8 cellular contexts compared by ENCODE assay signal in the genomic region with DNA sequence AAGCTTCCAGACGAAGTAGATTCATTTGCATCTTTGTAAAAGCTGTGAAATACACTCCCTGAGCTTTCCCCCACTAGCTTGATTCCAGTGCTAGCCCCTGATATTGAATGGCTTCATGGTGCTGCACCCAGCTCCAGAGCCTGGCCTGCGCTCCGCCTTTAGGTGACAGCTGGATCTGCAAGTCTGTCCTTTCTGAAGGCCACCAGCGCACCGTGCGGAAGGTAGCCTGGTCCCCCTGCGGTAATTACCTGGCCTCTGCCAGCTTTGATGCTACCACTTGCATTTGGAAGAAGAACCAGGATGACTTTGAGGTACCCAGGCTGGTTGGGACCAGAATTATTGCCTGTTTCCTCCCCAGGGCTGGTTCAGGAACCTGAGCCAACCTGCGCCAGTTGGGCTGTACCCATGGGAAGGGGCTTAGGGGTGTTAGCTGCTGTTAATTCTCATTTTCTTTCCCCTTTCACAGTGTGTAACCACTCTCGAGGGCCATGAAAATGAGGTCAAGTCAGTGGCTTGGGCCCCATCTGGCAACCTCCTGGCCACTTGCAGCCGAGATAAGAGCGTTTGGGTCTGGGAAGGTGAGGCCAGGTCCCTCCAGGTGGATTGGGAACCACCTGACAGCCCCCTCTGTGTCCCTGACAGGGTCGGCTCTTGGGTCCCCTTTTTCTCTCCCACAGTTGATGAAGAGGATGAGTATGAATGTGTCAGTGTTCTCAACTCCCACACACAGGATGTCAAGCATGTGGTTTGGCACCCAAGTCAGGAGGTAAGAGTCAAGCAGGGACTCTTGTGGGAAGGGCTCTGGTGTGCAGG. TPM values are rescaled to one million over a fixed set of nuclear protein-coding genes. Genes with fewer than 3 reads are reported as not detected.
A peak's percentile ranks its signal among the peaks of the same experiment; 100 is the strongest.
DNase-seq lines count a peak whose midpoint lies in the region; ATAC-seq and TF ChIP-seq lines count a peak whose summit lies in the region.

No MANE protein-coding gene starts in this region.

- H3K4me3 ChIP-seq in AG09309 (ENCODE audit: control insufficient read depth, low read depth, low read length) (peak overlapping the region; percentile 64), GM23248 (peak overlapping the region; percentile 99), PC-9 (peak overlapping the region; percentile 92)

- H3K27ac ChIP-seq in GM23248 (peak overlapping the region; percentile 77; the same call in 1 of the 2 replicates), PC-9 (no peak overlapping the region)

- no peak for DNase-seq in AG09309 (ENCODE audit: low read depth)
- DNase-seq in GM23248 = peak; percentile 73
- DNase-seq in PC-9 = peak in 1 of 2 experiments; percentile 39
- peak; percentile 51 for DNase-seq in activated naive CD4-positive, alpha-beta T cell treated with Interleukin-2 at 50 U/mL for 16 hours
- DNase-seq in immature natural killer cell = peak; percentile 28 to 40 (median 32)
- DNase-seq in stimulated activated CD8-positive, alpha-beta memory T cell treated with anti-CD3 and anti-CD28 coated beads, Interleukin-12 subunit alpha, Interleukin-12 subunit beta, amount 100 ng/mL, for 24 hours (ENCODE audit: extremely low read depth) = peak; percentile 27
- no peak for DNase-seq in DMS153 treated with DMSO at 0.1 percent for 48 hours (lab: John Stamatoyannopoulos, UW; ENCODE audit: unreplicated experiment)

- H3F3A ChIP-seq in GM23248 (ENCODE audit: insufficient read depth) (peaks cover 39% of the 10 kb centered on the region), PC-9 (ENCODE audit: insufficient read depth, low read depth) (peaks cover 38% of the 10 kb centered on the region)

- ATAC-seq in GM21786 (IDR thresholded peaks at IDR 0.05; ENCODE audit: unreplicated experiment) = no peak

- no peaks in the 10 kb centered on the region for H3K9me2 ChIP-seq in GM23248 (ENCODE audit: insufficient read depth)
- no peaks in the 10 kb centered on the region for H3K9me2 ChIP-seq in PC-9 (ENCODE audit: insufficient read depth)

- peaks cover 0 to 23% (median 15%) of the 10 kb centered on the region in 3 donors for H3K36me3 Mint-ChIP-seq in immature natural killer cell

- H3K9ac ChIP-seq in GM23248 = peak overlapping the region; percentile 94

- H3K36me3 ChIP-seq in GM23248 (ENCODE audit: low read depth) (peaks cover 14% of the 10 kb centered on the region; the same call in 1 of the 2 replicates), PC-9 (ENCODE audit: low read depth) (peaks cover 45% of the 10 kb centered on the region)

- WGBS in GM23248 (ENCODE audit: low coverage in 1 of 2, low lambda C conversion rate in 2 of 2, missing lambda C conversion rate in 2 of 2), 2 experiments = 68 to 71% methylated on average over 12 of the region's 12 CpGs

- peaks cover 50 to 56% of the 10 kb centered on the region in 2 donors for H3K4me1 Mint-ChIP-seq in immature natural killer cell

- H3K27ac Mint-ChIP-seq in immature natural killer cell = peak overlapping the region; percentile 86 to 92 (median 90)

- H2AFZ ChIP-seq in GM23248 = no peak overlapping the region
- no peak overlapping the region for H2AFZ ChIP-seq in PC-9

- CTCF ChIA-PET in PC-9 (lab: Charles Lee) = interaction anchor here (0.6 to 1.1 kb wide), 3 partner anchors 101 to 368 kb away, joined by 7 to 12 read pairs (median 10); no protein-coding TSS in a partner anchor

- H3K27me3 ChIP-seq in GM23248 (replicated peaks; ENCODE audit: insufficient read depth) = no peaks in the 10 kb centered on the region
- H3K27me3 ChIP-seq in PC-9 (ENCODE audit: insufficient read depth, low read depth) = no peaks in the 10 kb centered on the region

- intact Hi-C loops in PC-9 (cut with micrococcal nuclease; ENCODE audit: unreplicated experiment) = loop anchor here (2.0 to 5.0 kb wide), 2 partner anchors 70 to 241 kb away; a partner anchor contains a TSS

- peaks cover 2 to 10% (median 3%) of the 10 kb centered on the region in 3 donors for H3K27me3 Mint-ChIP-seq in immature natural killer cell (ENCODE audit: low read depth in 3 of 3)

- H3K79me2 ChIP-seq in GM23248 (ENCODE audit: insufficient read depth) (peaks cover 60% of the 10 kb centered on the region), PC-9 (ENCODE audit: low read depth) (peaks cover 63% of the 10 kb centered on the region)

- H3K4me1 ChIP-seq in GM23248 (ENCODE audit: insufficient read depth) (peaks cover 28% of the 10 kb centered on the region), PC-9 (replicated peaks; ENCODE audit: insufficient read depth) (peaks cover 28% of the 10 kb centered on the region)

- H3K4me2 ChIP-seq in GM23248 (ENCODE audit: unreplicated experiment) (peak overlapping the region; percentile 79), PC-9 (peak overlapping the region; percentile 79)

- H3K9me3 Mint-ChIP-seq in immature natural killer cell = no peaks in the 10 kb centered on the region

- no peaks in the 10 kb centered on the region for H4K20me1 ChIP-seq in GM23248 (ENCODE audit: insufficient read depth)
- peaks cover 38% of the 10 kb centered on the region for H4K20me1 ChIP-seq in PC-9 (ENCODE audit: insufficient read depth)

- H3K4me3 Mint-ChIP-seq in immature natural killer cell = peak overlapping the region; percentile 86 to 99 (median 96)

- no peaks in the 10 kb centered on the region for H3K9me3 ChIP-seq in GM23248 (ENCODE audit: low read depth)
- H3K9me3 ChIP-seq in PC-9 (ENCODE audit: insufficient read depth, low read depth) = no peaks in the 10 kb centered on the region

- BruUV-seq in PC-9 (replicated peaks; lab: Mats Ljungman, UMichigan) = no TSS peak

- peak; percentile 61 for TF ChIP-seq CTCF in AG09309 (IDR thresholded peaks at IDR 0.05; ENCODE audit: control insufficient read depth, insufficient read depth, low read depth, low read length, missing control alignments)
- TF ChIP-seq CTCF in PC-9 (conservative IDR thresholded peaks at IDR 0.05) = peak; percentile 67

- in situ Hi-C loops in GM23248 (cut with MboI) = loop anchor here (25.0 kb wide), 1 partner anchor 255 kb away; no protein-coding TSS in a partner anchor

- POLR2A ChIA-PET in PC-9 (lab: Charles Lee; ENCODE audit: unreplicated experiment) = interaction anchor here (0.6 kb wide), 1 partner anchor 922 kb away, joined by 8 read pairs; no protein-coding TSS in a partner anchor

RNA-seq across cellular contexts. Expression of a gene that starts 1.3 kb away (rescaled TPM):
- total RNA-seq in GM23248 (2014; rRNA removed; shearing (Covaris generic)) = 110 and 126 TPM in 2 replicates
- polyA plus RNA-seq in GM23248 (2016; fragmentation: Nextera tagmentation; extraction: Ambion mirVana) (69.3 and 71.1 TPM in 2 replicates), immature natural killer cell (100 to 1,000 TPM in 2 of 3 donors, 10 to 100 TPM in 1; 92.2 to 142 (median 134) TPM)
- 85.3 and 99.5 TPM in 2 replicates for total RNA-seq in PC-9 (2021)

RNA-seq across cellular contexts. Expression of a gene that starts 1.6 kb away (rescaled TPM):
- 43.6 and 46.8 TPM in 2 replicates for total RNA-seq in GM23248 (2014; rRNA removed; shearing (Covaris generic))
- polyA plus RNA-seq in GM23248 (2016; fragmentation: Nextera tagmentation; extraction: Ambion mirVana) = 33.4 and 34.0 TPM in 2 replicates
- total RNA-seq in PC-9 (2021) = 38.4 and 50.3 TPM in 2 replicates
- polyA plus RNA-seq in immature natural killer cell = 10 to 100 TPM; 24.6 to 57.7 (median 31.3) TPM

RNA-seq across cellular contexts. Expression of a gene that starts 38.0 kb away (rescaled TPM):
- total RNA-seq in GM23248 (2014; rRNA removed; shearing (Covaris generic)) = 30.6 and 34.2 TPM in 2 replicates
- polyA plus RNA-seq in GM23248 (2016; fragmentation: Nextera tagmentation; extraction: Ambion mirVana) (40.5 and 41.8 TPM in 2 replicates), immature natural killer cell (100 to 1,000 TPM in 1 of 3 donors, 10 to 100 TPM in 2; 42.3 to 105 (median 46.6) TPM)
- 214 and 229 TPM in 2 replicates for total RNA-seq in PC-9 (2021)

RNA-seq across cellular contexts. Expression of a gene that starts 57.8 kb away (rescaled TPM):
- 0.25 and 0.32 TPM in 2 replicates for total RNA-seq in GM23248 (2014; rRNA removed; shearing (Covaris generic))
- polyA plus RNA-seq in GM23248 (2016; fragmentation: Nextera tagmentation; extraction: Ambion mirVana) (0.06 and 0.19 TPM in 2 replicates), immature natural killer cell (10 to 100 TPM; 17.2 to 39.1 (median 33.0) TPM)
- not detected in 2 replicates for total RNA-seq in PC-9 (2021)

RNA-seq across cellular contexts. Expression of a gene that starts 58.7 kb away (rescaled TPM):
- total RNA-seq in GM23248 (2014; rRNA removed; shearing (Covaris generic)) = 120 and 129 TPM in 2 replicates
- polyA plus RNA-seq in GM23248 (2016; fragmentation: Nextera tagmentation; extraction: Ambion mirVana) (93.3 and 94.2 TPM in 2 replicates), immature natural killer cell (100 to 1,000 TPM; 161 to 252 (median 173) TPM)
- total RNA-seq in PC-9 (2021) = 171 and 189 TPM in 2 replicates

Comparison
In these comparisons a context has a peak if more than half of its experiments do, and no peak if none do; other contexts are left out.
1. DNase-seq: peak in GM23248 (single experiment), activated naive CD4-positive, alpha-beta T cell treated with Interleukin-2 at 50 U/mL for 16 hours (single experiment), immature natural killer cell (3 of 3) and stimulated activated CD8-positive, alpha-beta memory T cell treated with anti-CD3 and anti-CD28 coated beads, Interleukin-12 subunit alpha, Interleukin-12 subunit beta, amount 100 ng/mL, for 24 hours (single experiment); none in AG09309 (single experiment) and DMS153 treated with DMSO at 0.1 percent for 48 hours (single experiment).
2. Peak in every context shown above with its lines, with median percentiles within 50 percentile points of each other: H3K4me3 ChIP-seq.